Comparison of ENCODE assay signal across 10 cellular contexts in the genomic region with DNA sequence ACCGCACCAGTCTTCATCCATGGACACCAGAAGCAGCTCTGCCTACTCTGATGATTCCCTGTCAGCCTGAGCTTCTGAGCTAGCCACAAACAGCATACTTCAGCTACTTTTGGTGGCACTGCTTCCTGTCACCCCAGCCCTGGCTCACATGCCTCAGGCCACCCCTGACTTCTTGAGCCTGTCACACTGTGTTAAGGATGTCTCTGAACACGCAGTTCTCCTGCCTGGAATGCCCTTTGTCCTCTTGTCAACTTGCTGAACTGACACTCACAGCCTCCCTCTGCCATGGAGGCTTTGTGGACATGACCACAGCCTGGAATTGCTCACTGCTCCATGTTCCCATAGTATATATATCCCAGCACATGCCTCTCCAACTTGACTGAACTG. TPM values are rescaled to one million over a fixed set of nuclear protein-coding genes. Genes with fewer than 3 reads are reported as not detected.
DNase-seq lines count a peak whose midpoint lies in the region; ATAC-seq and TF ChIP-seq lines count a peak whose summit lies in the region.
"Had no signal": no experiment of that assay in that cellular context is flagged by ENCODE, and none has a peak within 500 bp of the region (broad histone marks: within the 10 kb centered on the region; RNA-seq: fewer than 3 reads in every experiment).

No MANE protein-coding gene starts in this region.

- H3K36me3 Mint-ChIP-seq in activated CD8-positive, alpha-beta memory T cell treated with anti-CD3 and anti-CD28 coated beads, Interleukin-2, amount 10 ng/mL, durations not matched to agents 7 days and 5 days, result peaks cover 44% of the 10 kb centered on the region
- H3K36me3 Mint-ChIP-seq in memory B cell (peaks cover 25% of the 10 kb centered on the region), WTC11 (peaks cover 15% of the 10 kb centered on the region)

- POLR2A ChIA-PET in WTC11 (lab: Charles Lee), result no interaction called here

- H3K27ac ChIP-seq in coronary artery (peak overlapping the region; percentile 18 to 58), substantia nigra (ENCODE audit: low read depth, low read length, poor library complexity, severe bottlenecking) (peak overlapping the region; percentile 4)

- H3K27ac Mint-ChIP-seq in activated CD8-positive, alpha-beta memory T cell treated with anti-CD3 and anti-CD28 coated beads, Interleukin-2, amount 10 ng/mL, durations not matched to agents 7 days and 5 days, result peak overlapping the region; percentile 58
- peak overlapping the region; percentile 74 for H3K27ac Mint-ChIP-seq in memory B cell
- no peak overlapping the region for H3K27ac Mint-ChIP-seq in WTC11

- CTCF ChIA-PET in activated CD8-positive, alpha-beta memory T cell treated with anti-CD3 and anti-CD28 coated beads, Interleukin-2, amount 10 ng/mL, durations not matched to agents 7 days and 5 days (lab: Charles Lee), result interaction anchor here (0.8 to 1.7 kb wide), 3 partner anchors 9 to 34 kb away, joined by 3 to 4 read pairs (median 3); no protein-coding TSS in a partner anchor
- CTCF ChIA-PET in WTC11 (lab: Charles Lee), result no interaction called here

- H3K4me1 Mint-ChIP-seq in activated CD8-positive, alpha-beta memory T cell treated with anti-CD3 and anti-CD28 coated beads, Interleukin-2, amount 10 ng/mL, durations not matched to agents 7 days and 5 days, result peaks cover 68% of the 10 kb centered on the region
- H3K4me1 Mint-ChIP-seq in memory B cell (peaks cover 57% of the 10 kb centered on the region), WTC11 (peaks cover 3% of the 10 kb centered on the region; the same call in 1 of the 2 replicates)

- no peaks in the 10 kb centered on the region for H3K27me3 Mint-ChIP-seq in activated CD8-positive, alpha-beta memory T cell treated with anti-CD3 and anti-CD28 coated beads, Interleukin-2, amount 10 ng/mL, durations not matched to agents 7 days and 5 days
- H3K27me3 Mint-ChIP-seq in memory B cell, result no peaks in the 10 kb centered on the region
- H3K27me3 Mint-ChIP-seq in WTC11 (ENCODE audit: low read depth), result peaks cover 14% of the 10 kb centered on the region

- no peak overlapping the region for H3K4me3 Mint-ChIP-seq in activated CD8-positive, alpha-beta memory T cell treated with anti-CD3 and anti-CD28 coated beads, Interleukin-2, amount 10 ng/mL, durations not matched to agents 7 days and 5 days
- H3K4me3 Mint-ChIP-seq in memory B cell, result no peak overlapping the region
- no peak overlapping the region for H3K4me3 Mint-ChIP-seq in WTC11

- H3K4me3 ChIP-seq in coronary artery, result no peak overlapping the region

- TF ChIP-seq CTCF in coronary artery (IDR thresholded peaks at IDR 0.05) (no peak), WTC11 (IDR thresholded peaks at IDR 0.05) (no peak)

- no peak for DNase-seq in activated CD8-positive, alpha-beta memory T cell treated with anti-CD3 and anti-CD28 coated beads, Interleukin-2, amount 10 ng/mL, durations not matched to agents 7 days and 5 days
- no peak for DNase-seq in activated CD8-positive, alpha-beta memory T cell treated with anti-CD3 and anti-CD28 coated beads, Interleukin-2, amount 50 U/mL, for 48 hours
- DNase-seq in coronary artery (ENCODE audit: low spot score) (no peak), memory B cell (ENCODE audit: low spot score in 2 of 2) (no peak), substantia nigra (lab: John Stamatoyannopoulos, UW) (no peak), NCI-H187 treated with DMSO at 0.1 percent for 48 hours (lab: John Stamatoyannopoulos, UW) (no peak), WTC11 (ENCODE audit: low spot score) (no peak)
- no peak for DNase-seq in stimulated activated CD8-positive, alpha-beta memory T cell treated with anti-CD3 and anti-CD28 coated beads, Interleukin-4, amount 100 ng/mL, for 48 hours

- no peak for ATAC-seq in activated CD8-positive, alpha-beta memory T cell treated with anti-CD3 and anti-CD28 coated beads, Interleukin-2, amount 10 ng/mL, durations not matched to agents 7 days and 5 days
- ATAC-seq in memory B cell (ENCODE audit: low read depth) (no peak), WTC11 (no peak)

- no peaks in the 10 kb centered on the region for H3K9me3 Mint-ChIP-seq in activated CD8-positive, alpha-beta memory T cell treated with anti-CD3 and anti-CD28 coated beads, Interleukin-2, amount 10 ng/mL, durations not matched to agents 7 days and 5 days (ENCODE audit: low read depth)
- H3K9me3 Mint-ChIP-seq in memory B cell (no peaks in the 10 kb centered on the region), WTC11 (no peaks in the 10 kb centered on the region)

TF ChIP-seq in WTC11, 78 proteins besides CTCF, POLR2A, EP300 and RAD21:
- TF ChIP-seq, protein P1, sequence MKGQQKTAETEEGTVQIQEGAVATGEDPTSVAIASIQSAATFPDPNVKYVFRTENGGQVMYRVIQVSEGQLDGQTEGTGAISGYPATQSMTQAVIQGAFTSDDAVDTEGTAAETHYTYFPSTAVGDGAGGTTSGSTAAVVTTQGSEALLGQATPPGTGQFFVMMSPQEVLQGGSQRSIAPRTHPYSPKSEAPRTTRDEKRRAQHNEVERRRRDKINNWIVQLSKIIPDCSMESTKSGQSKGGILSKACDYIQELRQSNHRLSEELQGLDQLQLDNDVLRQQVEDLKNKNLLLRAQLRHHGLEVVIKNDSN (CRISPR knock-in tag; IDR thresholded peaks at IDR 0.05), result no peak
- no peak for TF ChIP-seq CREB1 (CRISPR knock-in tag; IDR thresholded peaks at IDR 0.05)
- TF ChIP-seq SOX15 (CRISPR knock-in tag; IDR thresholded peaks at IDR 0.05), result no peak
- no peak for TF ChIP-seq TEAD1 (CRISPR knock-in tag; IDR thresholded peaks at IDR 0.05)
- TF ChIP-seq GABPB1 (CRISPR knock-in tag; IDR thresholded peaks at IDR 0.05), result no peak
- TF ChIP-seq, protein P2, sequence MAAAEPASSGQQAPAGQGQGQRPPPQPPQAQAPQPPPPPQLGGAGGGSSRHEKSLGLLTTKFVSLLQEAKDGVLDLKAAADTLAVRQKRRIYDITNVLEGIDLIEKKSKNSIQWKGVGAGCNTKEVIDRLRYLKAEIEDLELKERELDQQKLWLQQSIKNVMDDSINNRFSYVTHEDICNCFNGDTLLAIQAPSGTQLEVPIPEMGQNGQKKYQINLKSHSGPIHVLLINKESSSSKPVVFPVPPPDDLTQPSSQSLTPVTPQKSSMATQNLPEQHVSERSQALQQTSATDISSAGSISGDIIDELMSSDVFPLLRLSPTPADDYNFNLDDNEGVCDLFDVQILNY (CRISPR knock-in tag; IDR thresholded peaks at IDR 0.05), result no peak

RNA-seq across cellular contexts. Expression of a gene that starts 7.2 kb away (rescaled TPM):
- total RNA-seq in activated CD8-positive, alpha-beta memory T cell treated with anti-CD3 and anti-CD28 coated beads, Interleukin-2, amount 10 ng/mL, durations not matched to agents 7 days and 5 days, result 100 to 1,000 TPM; 281 to 327 TPM
- total RNA-seq in WTC11 (2021), result 83.8 to 93.7 TPM (median 85.9 TPM) in 3 replicates

RNA-seq across cellular contexts. Expression of a gene that starts 55.3 kb away (rescaled TPM):
- total RNA-seq in activated CD8-positive, alpha-beta memory T cell treated with anti-CD3 and anti-CD28 coated beads, Interleukin-2, amount 10 ng/mL, durations not matched to agents 7 days and 5 days, result not detected
- total RNA-seq in WTC11 (2021), result not detected in 3 replicates
- total RNA-seq: aorta, fibroblast of villous mesenchyme had no signal
